Comparison of ENCODE assay signal across 1 cellular context in the genomic region with DNA sequence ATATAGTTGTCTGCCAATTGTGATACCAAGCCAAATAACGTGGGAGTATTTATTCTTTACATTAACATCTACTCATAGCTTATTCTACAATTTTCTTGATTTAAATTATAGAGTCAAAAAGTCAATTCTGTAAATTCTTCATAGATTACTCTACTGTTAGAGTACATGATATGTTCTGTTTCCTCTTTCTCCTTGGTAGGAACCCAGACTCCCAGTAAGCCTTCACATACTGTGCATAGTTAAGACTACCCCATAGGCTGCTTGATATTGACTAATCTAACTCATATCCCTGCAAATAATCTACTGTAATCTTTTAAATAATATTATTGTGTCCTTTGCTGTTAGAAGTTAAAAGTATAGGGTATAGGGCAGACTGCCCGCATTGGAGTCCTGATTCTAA.
TF ChIP-seq lines count a peak whose summit lies in the region.

No MANE protein-coding gene starts in this region.

TF ChIP-seq in HCT116, 20 proteins besides CTCF, POLR2A, EP300 and RAD21 (continued from another document):
- TF ChIP-seq, protein P1, sequence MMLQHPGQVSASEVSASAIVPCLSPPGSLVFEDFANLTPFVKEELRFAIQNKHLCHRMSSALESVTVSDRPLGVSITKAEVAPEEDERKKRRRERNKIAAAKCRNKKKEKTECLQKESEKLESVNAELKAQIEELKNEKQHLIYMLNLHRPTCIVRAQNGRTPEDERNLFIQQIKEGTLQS (IDR thresholded peaks at IDR 0.05), result no peak
- TF ChIP-seq ZFX (IDR thresholded peaks at IDR 0.05), result no peak
